Comparison of ENCODE assay signal across 1 cellular context in the genomic region with DNA sequence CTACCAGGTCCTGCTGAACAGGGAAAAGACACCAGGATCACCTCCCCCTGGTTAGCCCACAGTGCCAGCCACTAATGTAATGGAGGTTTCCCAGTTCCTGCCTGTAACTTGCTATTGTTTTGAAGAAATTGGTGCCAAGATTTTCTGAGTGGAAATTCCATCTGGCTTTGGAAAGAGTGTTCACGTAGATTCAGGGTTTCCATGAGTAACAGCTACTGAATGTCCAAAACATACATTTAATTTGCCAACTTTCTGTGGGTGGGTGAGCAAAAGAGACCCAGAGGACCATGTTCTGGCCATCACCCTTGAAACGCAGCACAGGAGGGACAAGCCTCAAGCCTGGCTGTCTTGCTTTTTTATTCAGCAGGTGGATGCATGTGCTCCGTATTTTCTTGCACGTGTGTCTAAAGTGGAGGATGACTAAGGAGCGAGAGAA.
TF ChIP-seq lines count a peak whose summit lies in the region.

No MANE protein-coding gene starts in this region.

TF ChIP-seq in K562, 482 proteins besides CTCF, POLR2A, EP300 and RAD21:
- TF ChIP-seq ZNF551 (CRISPR knock-in tag; IDR thresholded peaks at IDR 0.05) (no peak), CLOCK (CRISPR knock-in tag; IDR thresholded peaks at IDR 0.05; ENCODE audit: borderline replicate concordance) (no peak), MXD1 (CRISPR knock-in tag; IDR thresholded peaks at IDR 0.05; ENCODE audit: borderline replicate concordance, poor library complexity, severe bottlenecking) (no peak), ZNF184 (CRISPR knock-in tag; IDR thresholded peaks at IDR 0.05) (no peak), ZNF263 (CRISPR knock-in tag; IDR thresholded peaks at IDR 0.05; ENCODE audit: borderline replicate concordance) (no peak), NFE2 (IDR thresholded peaks at IDR 0.05; ENCODE audit: low read depth) (no peak), MCM5 (IDR thresholded peaks at IDR 0.05; ENCODE audit: low read depth) (no peak)
